In the genomic region with DNA sequence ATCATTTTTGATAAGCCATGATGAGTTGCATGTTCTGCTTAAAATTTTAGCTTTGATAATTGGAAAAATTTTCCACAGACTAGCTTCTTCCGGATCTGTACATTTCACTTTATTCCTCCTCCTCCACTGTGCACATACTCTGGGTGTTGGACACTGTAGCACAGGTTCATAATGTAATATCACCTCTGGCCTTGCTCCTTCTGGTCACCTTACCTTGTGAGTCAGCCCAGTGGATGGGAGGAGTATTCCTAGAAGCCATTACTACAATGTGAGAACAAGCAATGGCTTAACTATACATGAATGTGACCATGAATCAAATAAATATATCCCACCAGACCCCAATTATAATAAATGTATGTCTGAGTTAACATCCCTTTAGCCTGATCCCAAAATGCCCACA, we compare ENCODE assay signal across 28 cellular contexts. TPM values are rescaled to one million over a fixed set of nuclear protein-coding genes. Genes with fewer than 3 reads are reported as not detected.
A peak's percentile ranks its signal among the peaks of the same experiment; 100 is the strongest.
DNase-seq lines count a peak whose midpoint lies in the region; ATAC-seq, FAIRE-seq and TF ChIP-seq lines count a peak whose summit lies in the region.
"Had no signal": no experiment of that assay in that cellular context is flagged by ENCODE, and none has a peak within 500 bp of the region (broad histone marks: within the 10 kb centered on the region; RNA-seq: fewer than 3 reads in every experiment).

No MANE protein-coding gene starts in this region.

- H2BK5ac ChIP-seq in IMR-90 (ENCODE audit: low read depth, low read length, poor library complexity, severe bottlenecking) (no peak overlapping the region), mesenchymal stem cell (ENCODE audit: low read depth, low read length, poor library complexity, severe bottlenecking) (no peak overlapping the region)

- H3K18ac ChIP-seq in IMR-90 (ENCODE audit: low read depth, low read length) (peak overlapping the region; percentile 66; the same call in 1 of the 2 replicates), mesenchymal stem cell (ENCODE audit: low read depth in 1 of 2, low read length in 2 of 2) (no peak overlapping the region)

- no peaks in the 10 kb centered on the region for H3K79me2 ChIP-seq in K562 (ENCODE audit: control insufficient read depth, insufficient read depth, low read length)

- no peaks in the 10 kb centered on the region for H3K4me1 Mint-ChIP-seq in progenitor cell of endocrine pancreas (ENCODE audit: low read depth)
- H3K4me1 Mint-ChIP-seq: CD14-positive monocyte; CD8-positive, alpha-beta memory T cell had no signal

- peak; percentile 26 for FAIRE-seq in K562 (lab: Jason Lieb, UNC)
- FAIRE-seq: A204.1, G401.6, GM12891, GM19239 had no signal

- no peak overlapping the region; the same call in 1 of the 2 replicates for H2BK120ac ChIP-seq in IMR-90 (ENCODE audit: low read depth, low read length)
- no peak overlapping the region for H2BK120ac ChIP-seq in mesenchymal stem cell (ENCODE audit: low read depth, low read length)

- TF ChIP-seq EP300 in K562 (IDR thresholded peaks at IDR 0.05; ENCODE audit: low read length), result no peak
- no peak for TF ChIP-seq EP300 in stomach (IDR thresholded peaks at IDR 0.05)

- H3K27me3 Mint-ChIP-seq in progenitor cell of endocrine pancreas, result peaks cover 21% of the 10 kb centered on the region

- intact Hi-C loops in IMR-90 (cut with micrococcal nuclease), result no loop called here
- intact Hi-C loops in K562 (cut with micrococcal nuclease), result no loop called here
- intact Hi-C loops in stomach (cut with DNase I; ENCODE audit: low total_unique reads), result no loop called here

- POLR2A ChIA-PET in IMR-90 (lab: Charles Lee; ENCODE audit: unreplicated experiment), result no interaction called here
- POLR2A ChIA-PET in K562 (lab: Yijun Ruan, JAX), result interaction anchor here (4.5 kb wide), 1 partner anchor 13 kb away, joined by 28 read pairs; no protein-coding TSS in a partner anchor

- DNase-seq in IMR-90 (no peak), K562 (ENCODE audit: extremely low read depth in 1 of 4, low spot score in 3 of 4) (no peak), mesenchymal stem cell (no peak), progenitor cell of endocrine pancreas (ENCODE audit: low spot score, unreplicated experiment) (no peak), stomach (no peak), G401 (ENCODE audit: low spot score) (no peak)
- DNase-seq: 8988T; ACHN; BE2C; C1 segment of cervical spinal cord; CD4-positive, alpha-beta memory T cell; CD4-positive, CD25-positive, alpha-beta regulatory T cell; CD8-positive, alpha-beta memory T cell; COR-L47; DMS 273 treated with DMSO at 0.1 percent for 48 hours; DMS153; DMS53; DMS79; DND-41; EL; GF-D8 had no signal

- TF ChIP-seq RAD21 in IMR-90 (IDR thresholded peaks at IDR 0.05; ENCODE audit: low read length) (no peak), K562 (CRISPR knock-in tag; conservative IDR thresholded peaks at IDR 0.05 in 1 of 2, IDR thresholded peaks at IDR 0.05 in 1 of 2) (no peak)

- CTCF ChIA-PET in IMR-90 (lab: Yijun Ruan, JAX) (no interaction called here), K562 (lab: Yijun Ruan, JAX; ENCODE audit: low intra/inter-chr PET ratio) (interaction anchor here (0.7 kb wide), 1 partner anchor 190 kb away, joined by 3 read pairs; no protein-coding TSS in a partner anchor)

- H3K27ac ChIP-seq in IMR-90 (ENCODE audit: insufficient read depth, low read length) (no peak overlapping the region), K562 (ENCODE audit: extremely low read depth, low read depth, low read length) (no peak overlapping the region), mesenchymal stem cell (ENCODE audit: low read length, poor library complexity, severe bottlenecking) (no peak overlapping the region), stomach (no peak overlapping the region)
- H3K27ac ChIP-seq: BLaER1 had no signal

- no peak overlapping the region for H2AK9ac ChIP-seq in IMR-90 (replicated peaks; ENCODE audit: low read depth, low read length, poor library complexity)

- H4K20me1 ChIP-seq in IMR-90 (ENCODE audit: insufficient read depth, low read length), result no peaks in the 10 kb centered on the region
- no peaks in the 10 kb centered on the region for H4K20me1 ChIP-seq in K562 (replicated peaks; ENCODE audit: control insufficient read depth, insufficient read depth, low read length)
- H4K20me1 ChIP-seq: BLaER1 had no signal

- H4K91ac ChIP-seq in IMR-90 (ENCODE audit: insufficient read depth, low read depth, low read length) (no peak overlapping the region), mesenchymal stem cell (ENCODE audit: low read length) (no peak overlapping the region)

- no peak overlapping the region for H3K27ac Mint-ChIP-seq in progenitor cell of endocrine pancreas
- H3K27ac Mint-ChIP-seq: CD14-positive monocyte; CD4-positive, CD25-positive, alpha-beta regulatory T cell; CD8-positive, alpha-beta memory T cell had no signal

- peak overlapping the region; percentile 56 for H2AK5ac ChIP-seq in IMR-90 (ENCODE audit: low read depth, low read length)
- peak overlapping the region; percentile 81 for H2AK5ac ChIP-seq in mesenchymal stem cell (ENCODE audit: low read length, severe bottlenecking)

- no peak overlapping the region for H3K14ac ChIP-seq in IMR-90 (replicated peaks; ENCODE audit: low read depth, low read length)
- no peak overlapping the region for H3K14ac ChIP-seq in mesenchymal stem cell (ENCODE audit: low read length in 2 of 2)

- no peak for TF ChIP-seq POLR2A in IMR-90 (IDR thresholded peaks at IDR 0.05; ENCODE audit: low read depth, low read length)
- no peak for TF ChIP-seq POLR2A in K562 (conservative IDR thresholded peaks at IDR 0.05)
- TF ChIP-seq POLR2A in stomach (IDR thresholded peaks at IDR 0.05), result no peak

- no peak overlapping the region for H3K4me3 Mint-ChIP-seq in progenitor cell of endocrine pancreas (ENCODE audit: low read depth)
- H3K4me3 Mint-ChIP-seq: CD14-positive monocyte; CD4-positive, alpha-beta memory T cell; CD4-positive, CD25-positive, alpha-beta regulatory T cell; CD8-positive, alpha-beta memory T cell had no signal

- H3K9me1 ChIP-seq in IMR-90 (ENCODE audit: insufficient read depth, low read length), result peaks cover 6% of the 10 kb centered on the region
- no peaks in the 10 kb centered on the region for H3K9me1 ChIP-seq in K562 (ENCODE audit: control insufficient read depth, insufficient read depth, low read length)

- BruUV-seq in IMR-90 (replicated peaks; lab: Mats Ljungman, UMichigan) (no TSS peak), K562 (replicated peaks; lab: Mats Ljungman, UMichigan) (no TSS peak)

- no peak overlapping the region for H3K4me2 ChIP-seq in IMR-90 (ENCODE audit: low read depth, low read length)
- H3K4me2 ChIP-seq in K562 (ENCODE audit: insufficient read depth, low read length), result no peak overlapping the region
- H3K4me2 ChIP-seq in mesenchymal stem cell (ENCODE audit: low read length, poor library complexity, severe bottlenecking), result no peak overlapping the region
- H3K4me2 ChIP-seq: BLaER1 had no signal

- peaks cover 13% of the 10 kb centered on the region for H3K9me3 Mint-ChIP-seq in progenitor cell of endocrine pancreas (ENCODE audit: low read depth)

- H3K36me3 ChIP-seq in IMR-90 (ENCODE audit: control insufficient read depth, insufficient read depth, low read length) (no peaks in the 10 kb centered on the region), K562 (ENCODE audit: control insufficient read depth, insufficient read depth, low read length) (no peaks in the 10 kb centered on the region), mesenchymal stem cell (ENCODE audit: control insufficient read depth in 1 of 2, insufficient read depth in 2 of 2, low read depth in 1 of 2, low read length in 2 of 2) (no peaks in the 10 kb centered on the region), stomach (no peaks in the 10 kb centered on the region)
- H3K36me3 ChIP-seq: BE2C, BLaER1 had no signal

- dilution Hi-C loops in IMR-90 (cut with HindIII; ENCODE audit: low sequenced_read_pairs, unreplicated experiment), result no loop called here

- no CpG with 5 or more reads among the region's 1 CpG for WGBS in IMR-90 (ENCODE audit: extremely low coverage in 2 of 2, insufficient read length in 1 of 2), 2 experiments
- 61% methylated on average over 1 of the region's 1 CpG for WGBS in K562 (ENCODE audit: insufficient coverage, low coverage, missing lambda C conversion rate)
- 100% methylated on average over 1 of the region's 1 CpG for WGBS in mesenchymal stem cell
- WGBS in stomach, 5 donors, result 92 to 100% (median 96%) methylated on average over 1 of the region's 1 CpG

- H3K27me3 ChIP-seq in IMR-90 (ENCODE audit: control insufficient read depth, insufficient read depth, low read length), result no peaks in the 10 kb centered on the region
- no peaks in the 10 kb centered on the region for H3K27me3 ChIP-seq in K562 (ENCODE audit: control insufficient read depth in 2 of 2, insufficient read depth in 2 of 2, low read length in 2 of 2)
- no peaks in the 10 kb centered on the region for H3K27me3 ChIP-seq in mesenchymal stem cell (ENCODE audit: control insufficient read depth in 1 of 2, insufficient read depth in 1 of 2, low read length in 2 of 2)
- peaks cover 0 to under 1% (median 0%) of the 10 kb centered on the region in 3 donors for H3K27me3 ChIP-seq in stomach
- H3K27me3 ChIP-seq: BLaER1 had no signal

- H3K79me1 ChIP-seq in IMR-90 (ENCODE audit: low read depth in 1 of 2, low read length in 2 of 2) (no peaks in the 10 kb centered on the region), mesenchymal stem cell (replicated peaks; ENCODE audit: low read length, poor library complexity, severe bottlenecking) (no peaks in the 10 kb centered on the region)

- no peak overlapping the region for H3K56ac ChIP-seq in IMR-90 (ENCODE audit: extremely low read depth, insufficient read depth, low read length)

- H4K5ac ChIP-seq in IMR-90 (ENCODE audit: low read depth, low read length), result peak overlapping the region; percentile 32; the same call in 1 of the 2 replicates

- H3K9ac ChIP-seq in IMR-90 (ENCODE audit: low read depth, low read length) (no peak overlapping the region), K562 (ENCODE audit: insufficient read depth in 1 of 2, low read depth in 2 of 2, low read length in 2 of 2) (no peak overlapping the region), mesenchymal stem cell (ENCODE audit: low read length) (no peak overlapping the region)
- H3K9ac ChIP-seq: BLaER1 had no signal

- H3K36me3 Mint-ChIP-seq in progenitor cell of endocrine pancreas (ENCODE audit: insufficient read depth), result no peaks in the 10 kb centered on the region
- H3K36me3 Mint-ChIP-seq: CD14-positive monocyte; CD4-positive, alpha-beta memory T cell; CD4-positive, CD25-positive, alpha-beta regulatory T cell had no signal

- ATAC-seq in IMR-90 (ENCODE audit: low read depth) (no peak), K562 (peak; percentile 67), HG02588 (IDR thresholded peaks at IDR 0.05; ENCODE audit: unreplicated experiment) (no peak)

- H3K4ac ChIP-seq in IMR-90 (ENCODE audit: low read depth, low read length) (no peak overlapping the region), mesenchymal stem cell (ENCODE audit: low read depth in 1 of 2, low read length in 2 of 2) (no peak overlapping the region)

- H3K9me3 ChIP-seq in IMR-90 (ENCODE audit: control insufficient read depth, insufficient read depth, low read length) (peaks cover 3% of the 10 kb centered on the region), K562 (replicated peaks; ENCODE audit: control insufficient read depth, insufficient read depth, low read depth, low read length) (peaks cover 4% of the 10 kb centered on the region), mesenchymal stem cell (ENCODE audit: control insufficient read depth, low read length) (peaks cover 13% of the 10 kb centered on the region), stomach (peaks cover 0 to 9% (median 2%) of the 10 kb centered on the region in 4 donors)
- H3K9me3 ChIP-seq: BE2C had no signal

- H3K4me3 ChIP-seq in IMR-90 (ENCODE audit: insufficient read depth, low read depth, low read length) (no peak overlapping the region), K562 (no peak overlapping the region), mesenchymal stem cell (ENCODE audit: insufficient read depth in 1 of 2, low read depth in 1 of 2, low read length in 2 of 2) (no peak overlapping the region), stomach (no peak overlapping the region)
- H3K4me3 ChIP-seq: BLaER1 had no signal

- H2AFZ ChIP-seq in IMR-90 (replicated peaks; ENCODE audit: low read length, poor library complexity) (no peak overlapping the region), K562 (ENCODE audit: low read depth, low read length) (0 out of 2 replicates have a peak overlapping the region, but pooled peaks have one; percentile 1), mesenchymal stem cell (ENCODE audit: low read depth, low read length) (no peak overlapping the region)

- in situ Hi-C loops in IMR-90 (cut with MboI; ENCODE audit: low sequenced_read_pairs) (no loop called here), K562 (cut with MboI) (no loop called here), G401 (cut with HindIII; ENCODE audit: low sequenced_read_pairs) (no loop called here)

- no peak for TF ChIP-seq CTCF in IMR-90 (conservative IDR thresholded peaks at IDR 0.05; ENCODE audit: low read depth, low read length)
- TF ChIP-seq CTCF in K562 (IDR thresholded peaks at IDR 0.05 in 2 of 3, conservative IDR thresholded peaks at IDR 0.05 in 1 of 3; ENCODE audit: insufficient read depth in 2 of 3, low read depth in 1 of 3, low read length in 3 of 3), result no peak
- no peak for TF ChIP-seq CTCF in progenitor cell of endocrine pancreas (IDR thresholded peaks at IDR 0.05; ENCODE audit: unreplicated experiment)
- TF ChIP-seq CTCF in stomach (IDR thresholded peaks at IDR 0.05), result no peak

- H3K23ac ChIP-seq in IMR-90 (ENCODE audit: low read depth, low read length) (no peak overlapping the region), mesenchymal stem cell (ENCODE audit: low read length in 2 of 2) (no peak overlapping the region)

- no peak overlapping the region for H2BK12ac ChIP-seq in mesenchymal stem cell (ENCODE audit: low read length in 2 of 2)

- peaks cover 14% of the 10 kb centered on the region for H3K4me1 ChIP-seq in IMR-90 (ENCODE audit: control insufficient read depth, insufficient read depth, low read length)
- peaks cover 0 to 18% of the 10 kb centered on the region in 2 experiments; a peak in 3 of 5 replicates for H3K4me1 ChIP-seq in K562 (replicated peaks in 1 of 2; ENCODE audit: control insufficient read depth in 2 of 2, insufficient read depth in 2 of 2, low read length in 2 of 2)
- peaks cover 9% of the 10 kb centered on the region for H3K4me1 ChIP-seq in mesenchymal stem cell (ENCODE audit: control insufficient read depth, insufficient read depth, low read depth, low read length)
- no peaks in the 10 kb centered on the region for H3K4me1 ChIP-seq in stomach
- H3K4me1 ChIP-seq: BE2C, BLaER1 had no signal

- H4K8ac ChIP-seq in IMR-90 (ENCODE audit: low read depth in 2 of 2, low read length in 2 of 2) (no peak overlapping the region), mesenchymal stem cell (ENCODE audit: low read length) (no peak overlapping the region)

- peak overlapping the region; percentile 62; the same call in 1 of the 2 replicates for H2BK20ac ChIP-seq in IMR-90 (ENCODE audit: low read depth, low read length)

- H2BK15ac ChIP-seq in IMR-90 (ENCODE audit: low read depth, low read length), result peak overlapping the region; percentile 53; the same call in 1 of the 3 replicates
- H2BK15ac ChIP-seq in mesenchymal stem cell (ENCODE audit: low read depth, poor library complexity, severe bottlenecking), result no peak overlapping the region

RNA-seq across cellular contexts. Expression of a gene that starts 6.1 kb away (rescaled TPM):
- total RNA-seq in IMR-90 (2012; rRNA removed) (2.5 TPM in 2 replicates), K562 (2014; rRNA removed) (5.2 and 6.4 TPM in 2 replicates), K562 (2014; rRNA removed; fragmentation: Illumina TruSeq; extraction: Trizol) (5.5 and 6.5 TPM in 2 replicates), K562 (2015; rRNA removed; fragmentation: Illumina TruSeq; extraction: Trizol) (5.0 and 5.1 TPM in 2 replicates), K562 (2021) (13.9 and 16.4 TPM in 2 replicates), progenitor cell of endocrine pancreas (10.1 and 15.3 TPM in 2 replicates), stomach (10 to 100 TPM in 2 of 5 donors, 1 to 10 TPM in 3; 4.1 to 24.5 (median 8.4) TPM)
- polyA plus RNA-seq in IMR-90 (2012; rRNA removed) (3.1 and 3.8 TPM in 2 replicates), K562 (2011; rRNA removed) (13.9 and 14.5 TPM in 2 replicates), K562 (2014; fragmentation: Illumina TruSeq; extraction: Trizol) (9.8 and 11.2 TPM in 2 replicates), K562 (2014; fragmentation: Nextera tagmentation; extraction: Ambion mirVana) (1 to 10 TPM; 3.9 to 4.8 TPM), K562 (2014; rRNA removed) (5.1 and 6.0 TPM in 2 replicates), stomach (1 to 10 TPM; 4.1 to 9.9 (median 7.8) TPM)
- 1.6 and 3.5 TPM in 2 replicates for polyA plus RNA-seq in IMR-90 (2012; cell fraction: cytosol; rRNA removed)
- polyA plus RNA-seq in IMR-90 (2012; cell fraction: nucleus; rRNA removed; ENCODE audit: low replicate concordance), result 1.5 and 3.9 TPM in 2 replicates
- total RNA-seq in K562 (2011; cell fraction: chromatin; rRNA removed; ENCODE audit: low replicate concordance), result 51.7 and 78.6 TPM in 2 replicates
- total RNA-seq in K562 (2011; cell fraction: nucleolus; rRNA removed), result 37.6 and 51.9 TPM in 2 replicates
- total RNA-seq in K562 (2011; cell fraction: nucleoplasm; rRNA removed), result 53.8 and 71.8 TPM in 2 replicates
- polyA plus RNA-seq in K562 (2011; cell fraction: cytosol; rRNA removed), result 15.2 and 15.5 TPM in 2 replicates
- 13.1 and 19.9 TPM in 2 replicates for polyA plus RNA-seq in K562 (2011; cell fraction: nucleus; rRNA removed)
- 10.4 and 16.8 TPM in 2 replicates for polyA plus RNA-seq in K562 (2012)
- 18.4 and 20.2 TPM in 2 replicates for polyA minus RNA-seq in K562 (2011; rRNA and poly(A)+ RNA removed)
- polyA minus RNA-seq in K562 (2011; cell fraction: cytosol; rRNA and poly(A)+ RNA removed), result 19.9 and 20.8 TPM in 2 replicates
- polyA minus RNA-seq in K562 (2011; cell fraction: nucleus; rRNA and poly(A)+ RNA removed), result 7.9 and 14.8 TPM in 2 replicates
- 71.6 TPM for polyA plus RNA-seq in mesenchymal stem cell (2013, experiment 1 of 2)
- 71.5 TPM for polyA plus RNA-seq in mesenchymal stem cell (2013, experiment 2 of 2)
- total RNA-seq in G401 (2014; rRNA removed; shearing (Covaris generic)), result not detected in 2 replicates
- polyA plus RNA-seq: CD8-positive, alpha-beta memory T cell had no signal
